Comparison of ENCODE assay signal across 9 cellular contexts in the genomic region with DNA sequence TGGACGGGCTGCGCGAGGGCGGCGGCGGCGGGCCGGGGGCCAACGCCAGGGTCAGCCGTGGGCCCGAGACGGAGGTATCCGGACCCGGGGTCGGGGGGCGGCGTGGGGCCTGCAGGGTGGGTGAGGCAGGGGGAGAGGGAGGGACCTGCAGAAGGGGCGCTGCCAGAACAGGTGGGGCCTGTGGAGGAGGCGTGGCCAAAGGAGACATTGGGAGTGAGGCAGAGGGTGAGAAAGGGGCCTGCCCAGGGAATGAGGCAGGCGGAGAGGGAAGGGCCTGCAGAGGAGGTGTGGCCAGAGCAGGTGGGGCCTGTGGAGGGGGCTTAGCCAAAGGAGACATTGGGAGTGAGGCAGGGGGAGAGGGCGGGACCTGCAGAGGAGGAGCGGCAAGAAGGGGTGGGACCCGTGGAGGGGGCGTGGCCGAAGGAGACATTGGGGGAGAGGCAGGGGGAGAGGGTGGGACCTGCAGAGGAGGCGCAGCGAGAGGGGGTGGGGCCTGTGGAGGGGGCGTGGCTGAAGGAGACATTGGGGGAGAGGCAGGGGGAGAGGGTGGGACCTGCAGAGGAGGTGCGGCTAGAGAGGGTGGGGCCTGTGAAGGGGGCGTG. TPM values are rescaled to one million over a fixed set of nuclear protein-coding genes. Genes with fewer than 3 reads are reported as not detected.
DNase-seq lines count a peak whose midpoint lies in the region; ATAC-seq and TF ChIP-seq lines count a peak whose summit lies in the region.
"Had no signal": no experiment of that assay in that cellular context is flagged by ENCODE, and none has a peak within 500 bp of the region (broad histone marks: within the 10 kb centered on the region; RNA-seq: fewer than 3 reads in every experiment).

No MANE protein-coding gene starts in this region.

- DNase-seq in ELF-1 (ENCODE audit: low read depth, low spot score) (peak; percentile 89), LNCaP clone FGC (ENCODE audit: low read depth) (peak; percentile 64), erythroblast (lab: John Stamatoyannopoulos, UW) (peak; percentile 86 to 90), neuronal stem cell (ENCODE audit: low spot score) (peak; percentile 81), amniotic stem cell (lab: John Stamatoyannopoulos, UW) (no peak)
- peak; percentile 81 for DNase-seq in activated CD4-positive, alpha-beta T cell treated with anti-CD3 and anti-CD28 coated beads, Interleukin-2, amount 10 ng/mL, durations not matched to agents 24 days and 14 days

- H2AFZ ChIP-seq in neuronal stem cell (ENCODE audit: low read length): no peak overlapping the region

- H3K4ac ChIP-seq in neuronal stem cell (ENCODE audit: low read length): no peak overlapping the region

- H3K79me1 ChIP-seq in neuronal stem cell (ENCODE audit: low read depth, low read length): peaks cover 3% of the 10 kb centered on the region

- H2BK5ac ChIP-seq in neuronal stem cell (ENCODE audit: low read length): peak overlapping the region; percentile 36

- H3K4me1 Mint-ChIP-seq in activated CD4-positive, alpha-beta T cell treated with anti-CD3 and anti-CD28 coated beads, Interleukin-2, amount 10 ng/mL, durations not matched to agents 24 days and 14 days: peaks cover 30% of the 10 kb centered on the region

- H2BK15ac ChIP-seq in neuronal stem cell (ENCODE audit: low read length): peak overlapping the region; percentile 26

- H4K91ac ChIP-seq in neuronal stem cell (ENCODE audit: low read depth, low read length, poor library complexity): no peak overlapping the region

- peak overlapping the region; percentile 85 for H3K23ac ChIP-seq in neuronal stem cell (ENCODE audit: low read depth, low read length, poor library complexity)

- H3K27ac ChIP-seq in neuronal stem cell (replicated peaks; ENCODE audit: low read length): peak overlapping the region; percentile 24

- no CpG with 5 or more reads among the region's 30 CpGs for WGBS in neuronal stem cell (ENCODE audit: extremely low coverage in 2 of 2, insufficient read length in 2 of 2, insufficient replicate concordance in 1 of 2), 2 donors

- H2AK5ac ChIP-seq in neuronal stem cell (ENCODE audit: low read depth, low read length): peak overlapping the region; percentile 94

- H3K27me3 Mint-ChIP-seq in activated CD4-positive, alpha-beta T cell treated with anti-CD3 and anti-CD28 coated beads, Interleukin-2, amount 10 ng/mL, durations not matched to agents 24 days and 14 days: peaks cover 39% of the 10 kb centered on the region

- H3K9me3 Mint-ChIP-seq in activated CD4-positive, alpha-beta T cell treated with anti-CD3 and anti-CD28 coated beads, Interleukin-2, amount 10 ng/mL, durations not matched to agents 24 days and 14 days: peaks cover 9% of the 10 kb centered on the region

- no peak for TF ChIP-seq CTCF in LNCaP clone FGC (IDR thresholded peaks at IDR 0.05; ENCODE audit: control insufficient read depth, extremely low read depth, insufficient read depth)

- peaks cover 0 to 4% (median 0%) of the 10 kb centered on the region in 3 experiments for H3K27me3 ChIP-seq in neuronal stem cell (ENCODE audit: control insufficient read depth in 3 of 3, insufficient read depth in 3 of 3, low read depth in 1 of 3, low read length in 3 of 3)

- TF ChIP-seq POLR2A in erythroblast (IDR thresholded peaks at IDR 0.05; ENCODE audit: low read length): no peak

- peak overlapping the region; percentile 58 for H3K4me3 Mint-ChIP-seq in activated CD4-positive, alpha-beta T cell treated with anti-CD3 and anti-CD28 coated beads, Interleukin-2, amount 10 ng/mL, durations not matched to agents 24 days and 14 days

- H2BK120ac ChIP-seq in neuronal stem cell (ENCODE audit: low read depth, low read length): no peak overlapping the region

- H4K8ac ChIP-seq in neuronal stem cell (ENCODE audit: low read depth, low read length): no peak overlapping the region

- H3K4me1 ChIP-seq in neuronal stem cell (ENCODE audit: control insufficient read depth in 2 of 2, insufficient read depth in 1 of 2, low read depth in 1 of 2, low read length in 2 of 2): peaks cover 34 to 37% of the 10 kb centered on the region in 2 donors

- H3K14ac ChIP-seq in neuronal stem cell (ENCODE audit: low read length): peak overlapping the region; percentile 94

- H3K27ac Mint-ChIP-seq in activated CD4-positive, alpha-beta T cell treated with anti-CD3 and anti-CD28 coated beads, Interleukin-2, amount 10 ng/mL, durations not matched to agents 24 days and 14 days: no peak overlapping the region

- ATAC-seq in GM18520 (IDR thresholded peaks at IDR 0.05; ENCODE audit: unreplicated experiment) (no peak), GM21529 (IDR thresholded peaks at IDR 0.05; ENCODE audit: unreplicated experiment) (no peak)

- intact Hi-C loops in activated CD4-positive, alpha-beta T cell treated with anti-CD3 and anti-CD28 coated beads, Interleukin-2, amount 10 ng/mL, durations not matched to agents 24 days and 14 days (cut with micrococcal nuclease): loop anchor here (1.0 to 2.0 kb wide), 3 partner anchors 33 to 50 kb away; partner anchors contain the start of genes MAP2K7 and SNAPC2

- H3K18ac ChIP-seq in neuronal stem cell (ENCODE audit: low read length): peak overlapping the region; percentile 96

- H3K9ac ChIP-seq in neuronal stem cell (ENCODE audit: low read depth, low read length, poor library complexity): no peak overlapping the region

- H3K9me3 ChIP-seq in neuronal stem cell (replicated peaks in 1 of 2; ENCODE audit: control insufficient read depth in 2 of 2, insufficient read depth in 1 of 2, low read depth in 1 of 2, low read length in 2 of 2): no peaks in the 10 kb centered on the region

- peak overlapping the region; percentile 47 for H3K4me3 ChIP-seq in LNCaP clone FGC (ENCODE audit: low read depth, low read length)
- peak overlapping the region in 1 of 2 donors; percentile 25 for H3K4me3 ChIP-seq in neuronal stem cell (ENCODE audit: low read length in 2 of 2)

- H3K36me3 ChIP-seq in neuronal stem cell (replicated peaks in 1 of 2; ENCODE audit: control insufficient read depth in 2 of 2, insufficient read depth in 2 of 2, low read length in 2 of 2): peaks cover 2 to 24% of the 10 kb centered on the region in 2 donors

- peak overlapping the region; percentile 56 for H3K4me2 ChIP-seq in neuronal stem cell (ENCODE audit: insufficient read depth, low read length, poor library complexity, severe bottlenecking)

- H3K36me3 Mint-ChIP-seq in activated CD4-positive, alpha-beta T cell treated with anti-CD3 and anti-CD28 coated beads, Interleukin-2, amount 10 ng/mL, durations not matched to agents 24 days and 14 days (ENCODE audit: low read depth): no peaks in the 10 kb centered on the region

- H2BK12ac ChIP-seq in neuronal stem cell (ENCODE audit: low read length): no peak overlapping the region

RNA-seq across cellular contexts. Expression of gene PRR36, which starts 4.2 kb away (rescaled TPM):
- total RNA-seq in activated CD4-positive, alpha-beta T cell treated with anti-CD3 and anti-CD28 coated beads, Interleukin-2, amount 10 ng/mL, durations not matched to agents 24 days and 14 days: 0.21 TPM in 2 replicates
- polyA plus RNA-seq in neuronal stem cell (2013, experiment 1 of 2): 21.9 TPM
- 22.3 TPM for polyA plus RNA-seq in neuronal stem cell (2013, experiment 2 of 2)
- total RNA-seq: M059J had no signal

RNA-seq across cellular contexts. Expression of gene LRRC8E, which starts 18.3 kb away (rescaled TPM):
- total RNA-seq in activated CD4-positive, alpha-beta T cell treated with anti-CD3 and anti-CD28 coated beads, Interleukin-2, amount 10 ng/mL, durations not matched to agents 24 days and 14 days: not detected in 2 replicates
- polyA plus RNA-seq in neuronal stem cell (2013, experiment 1 of 2): 0.17 TPM
- polyA plus RNA-seq in neuronal stem cell (2013, experiment 2 of 2): 0.24 TPM

RNA-seq across cellular contexts. Expression of gene MAP2K7, which starts 33.7 kb away (rescaled TPM):
- 46.7 and 47.6 TPM in 2 replicates for total RNA-seq in activated CD4-positive, alpha-beta T cell treated with anti-CD3 and anti-CD28 coated beads, Interleukin-2, amount 10 ng/mL, durations not matched to agents 24 days and 14 days
- polyA plus RNA-seq in neuronal stem cell (2013, experiment 1 of 2): 32.5 TPM
- polyA plus RNA-seq in neuronal stem cell (2013, experiment 2 of 2): 32.3 TPM

RNA-seq across cellular contexts. Expression of gene EVI5L, which starts 40.0 kb away (rescaled TPM):
- 4.3 and 5.2 TPM in 2 replicates for total RNA-seq in activated CD4-positive, alpha-beta T cell treated with anti-CD3 and anti-CD28 coated beads, Interleukin-2, amount 10 ng/mL, durations not matched to agents 24 days and 14 days
- polyA plus RNA-seq in neuronal stem cell (2013, experiment 1 of 2): 7.4 TPM
- polyA plus RNA-seq in neuronal stem cell (2013, experiment 2 of 2): 7.5 TPM

RNA-seq across cellular contexts. Expression of gene TGFBR3L, which starts 44.6 kb away (rescaled TPM):
- 5.3 and 8.5 TPM in 2 replicates for total RNA-seq in activated CD4-positive, alpha-beta T cell treated with anti-CD3 and anti-CD28 coated beads, Interleukin-2, amount 10 ng/mL, durations not matched to agents 24 days and 14 days
- polyA plus RNA-seq in neuronal stem cell (2013, experiment 1 of 2): 1.3 TPM
- 1.9 TPM for polyA plus RNA-seq in neuronal stem cell (2013, experiment 2 of 2)
